ENCODE assay signal across 32 cellular contexts in genomic region chr9:124557895-124558294, GRCh38. TPM values are rescaled to one million over a fixed set of nuclear protein-coding genes. Genes with fewer than 3 reads are reported as not detected.
"Had no signal": no experiment of that assay in that cellular context is flagged by ENCODE, and none has a peak within 500 bp of the region (broad histone marks: within the 10 kb centered on the region; RNA-seq: fewer than 3 reads in every experiment).

No MANE protein-coding gene starts in this region.

- H3K27ac Mint-ChIP-seq: dendritic cell treated with granulocyte-macrophage colony-stimulating factor and Interleukin-4, amounts not matched to agents 40 ng/mL and 50 ng/mL, for 4 days; effector memory CD8-positive, alpha-beta T cell; endodermal cell had no signal

- H3K9me3 ChIP-seq: colonic mucosa, esophagus squamous epithelium, gastrocnemius medialis, heart right ventricle, left lung, lower lobe of right lung had no signal

- H3K4me3 Mint-ChIP-seq: dendritic cell treated with granulocyte-macrophage colony-stimulating factor and Interleukin-4, amounts not matched to agents 40 ng/mL and 50 ng/mL, for 4 days; effector memory CD8-positive, alpha-beta T cell; endodermal cell had no signal

- H3K27me3 Mint-ChIP-seq: dendritic cell treated with granulocyte-macrophage colony-stimulating factor and Interleukin-4, amounts not matched to agents 40 ng/mL and 50 ng/mL, for 4 days had no signal

- DNase-seq: colonic mucosa; cortex of kidney; effector CD8-positive, alpha-beta T cell; effector memory CD8-positive, alpha-beta T cell; endodermal cell; erythroblast; esophagus squamous epithelium; foreskin fibroblast; foreskin melanocyte; gastrocnemius medialis; glutamatergic neuron; head of caudate nucleus; heart right ventricle; hippocampal formation; left cardiac atrium; left lung; left ventricle myocardium superior; lower lobe of right lung; mesendoderm; midbrain had no signal

- H3K27me3 ChIP-seq: colonic mucosa, esophagus squamous epithelium, gastrocnemius medialis, heart right ventricle, left lung had no signal

- ATAC-seq: effector memory CD8-positive, alpha-beta T cell; esophagus mucosa; gastrocnemius medialis; heart right ventricle; left cardiac atrium; left lung; left ventricle myocardium superior; lower lobe of right lung had no signal

- H3K4me3 ChIP-seq: colonic mucosa, esophagus squamous epithelium, gastrocnemius medialis, heart right ventricle, left lung, lower lobe of right lung had no signal

- H3K4me1 ChIP-seq: colonic mucosa, left lung, lower lobe of right lung had no signal

- H3K27ac ChIP-seq: colonic mucosa, epithelial cell of prostate, esophagus squamous epithelium, gastrocnemius medialis, heart right ventricle, left lung, lower lobe of right lung had no signal

- H3K36me3 ChIP-seq: colonic mucosa, esophagus squamous epithelium, gastrocnemius medialis, heart right ventricle, left lung, lower lobe of right lung had no signal

- H3K9me3 Mint-ChIP-seq: dendritic cell treated with granulocyte-macrophage colony-stimulating factor and Interleukin-4, amounts not matched to agents 40 ng/mL and 50 ng/mL, for 4 days; effector memory CD8-positive, alpha-beta T cell; endodermal cell had no signal

- FAIRE-seq: endometrium, islet of Langerhans, keratinocyte had no signal

RNA-seq across cellular contexts. Expression of gene NR5A1, which starts 50.7 kb away (rescaled TPM):
- total RNA-seq: cerebellum, dermis microvascular lymphatic vessel endothelial cell, esophagus mucosa, esophagus squamous epithelium, gastrocnemius medialis, glomerular endothelial cell, heart right ventricle, kidney epithelial cell, left cardiac atrium, left ventricle myocardium superior, lower lobe of right lung, lung microvascular endothelial cell, mononuclear cell had no signal
- polyA plus RNA-seq: keratinocyte had no signal
